In genomic region chr11:8688414-8689362, GRCh38 we compare ENCODE assay signal across 8 cellular contexts. TPM values are rescaled to one million over a fixed set of nuclear protein-coding genes. Genes with fewer than 3 reads are reported as not detected.
A peak's percentile ranks its signal among the peaks of the same experiment; 100 is the strongest.
DNase-seq lines count a peak whose midpoint lies in the region; ATAC-seq and FAIRE-seq lines count a peak whose summit lies in the region.

No MANE protein-coding gene starts in this region.

- peak overlapping the region; percentile 74 for H3K27ac ChIP-seq in BLaER1

- ATAC-seq in HG03442 (IDR thresholded peaks at IDR 0.05; ENCODE audit: unreplicated experiment) (peak; percentile 90), left lobe of liver (peak; percentile 97)

- no peaks in the 10 kb centered on the region for H3K9me3 ChIP-seq in BLaER1

- H3K27me3 Mint-ChIP-seq in activated CD4-positive, alpha-beta T cell treated with anti-CD3 and anti-CD28 coated beads, Interleukin-2, amount 10 ng/mL, durations not matched to agents 24 days and 14 days: no peaks in the 10 kb centered on the region

- peaks cover 59% of the 10 kb centered on the region for H3K36me3 ChIP-seq in BLaER1

- H3K4me3 ChIP-seq in BLaER1: peak overlapping the region; percentile 71

- intact Hi-C loops in activated CD4-positive, alpha-beta T cell treated with anti-CD3 and anti-CD28 coated beads, Interleukin-2, amount 10 ng/mL, durations not matched to agents 24 days and 14 days (cut with micrococcal nuclease): loop anchor here (1.0 to 10.0 kb wide), 8 partner anchors 126 to 1766 kb away; partner anchors contain the start of genes ADM, AKIP1, AMPD3 and IPO7

- peak overlapping the region; percentile 94 for H3K4me3 Mint-ChIP-seq in activated CD4-positive, alpha-beta T cell treated with anti-CD3 and anti-CD28 coated beads, Interleukin-2, amount 10 ng/mL, durations not matched to agents 24 days and 14 days

- H3K4me1 ChIP-seq in BLaER1: peaks cover 86% of the 10 kb centered on the region

- DNase-seq in GM19239 (ENCODE audit: insufficient read length, low spot score) (peak; percentile 87), NCI-H510A treated with DMSO at 0.1 percent for 48 hours (lab: John Stamatoyannopoulos, UW) (peak; percentile 78), cortex of kidney (lab: John Stamatoyannopoulos, UW) (peak; percentile 39), left lobe of liver (ENCODE audit: low spot score) (peak; percentile 97)
- DNase-seq in activated CD4-positive, alpha-beta T cell treated with anti-CD3 and anti-CD28 coated beads, Interleukin-2, amount 10 ng/mL, durations not matched to agents 24 days and 14 days: peak; percentile 96
- DNase-seq in stimulated activated CD4-positive, alpha-beta T cell treated with anti-CD3 and anti-CD28 coated beads, Interleukin-2, amount 100 ng/mL, for 24 hours: peak; percentile 88 to 89

- H3K27me3 ChIP-seq in BLaER1: no peaks in the 10 kb centered on the region

- no peaks in the 10 kb centered on the region for H3K9me3 Mint-ChIP-seq in activated CD4-positive, alpha-beta T cell treated with anti-CD3 and anti-CD28 coated beads, Interleukin-2, amount 10 ng/mL, durations not matched to agents 24 days and 14 days

- H3K36me3 Mint-ChIP-seq in activated CD4-positive, alpha-beta T cell treated with anti-CD3 and anti-CD28 coated beads, Interleukin-2, amount 10 ng/mL, durations not matched to agents 24 days and 14 days (ENCODE audit: low read depth): peaks cover 77% of the 10 kb centered on the region

- peak overlapping the region; percentile 96 for H3K4me2 ChIP-seq in BLaER1

- peaks cover 43% of the 10 kb centered on the region for H3K4me1 Mint-ChIP-seq in activated CD4-positive, alpha-beta T cell treated with anti-CD3 and anti-CD28 coated beads, Interleukin-2, amount 10 ng/mL, durations not matched to agents 24 days and 14 days

- peak overlapping the region; percentile 75 for H3K9ac ChIP-seq in BLaER1

- FAIRE-seq in GM19239 (lab: Jason Lieb, UNC): peak; percentile 96

- H3K27ac Mint-ChIP-seq in activated CD4-positive, alpha-beta T cell treated with anti-CD3 and anti-CD28 coated beads, Interleukin-2, amount 10 ng/mL, durations not matched to agents 24 days and 14 days: peak overlapping the region; percentile 88

- peaks cover 35% of the 10 kb centered on the region for H4K20me1 ChIP-seq in BLaER1

RNA-seq across cellular contexts. Expression of gene RPL27A, which starts 6.1 kb away (rescaled TPM):
- 738 and 745 TPM in 2 replicates for total RNA-seq in activated CD4-positive, alpha-beta T cell treated with anti-CD3 and anti-CD28 coated beads, Interleukin-2, amount 10 ng/mL, durations not matched to agents 24 days and 14 days
- total RNA-seq in left lobe of liver: 215 TPM

RNA-seq across cellular contexts. Expression of gene TRIM66, which starts 6.2 kb away (rescaled TPM):
- 11.9 and 13.4 TPM in 2 replicates for total RNA-seq in activated CD4-positive, alpha-beta T cell treated with anti-CD3 and anti-CD28 coated beads, Interleukin-2, amount 10 ng/mL, durations not matched to agents 24 days and 14 days
- total RNA-seq in left lobe of liver: 13.3 TPM

Comparison
In these comparisons a context has a peak if more than half of its experiments do, and no peak if none do; other contexts are left out.
1. Peak in every context shown above with its lines: DNase-seq, ATAC-seq, H3K4me3 ChIP-seq and H3K27ac ChIP-seq.
2. DNase-seq: peak in every context shown above with its lines; median percentile 97 in left lobe of liver; 96 in activated CD4-positive, alpha-beta T cell treated with anti-CD3 and anti-CD28 coated beads, Interleukin-2, amount 10 ng/mL, durations not matched to agents 24 days and 14 days; 88 in stimulated activated CD4-positive, alpha-beta T cell treated with anti-CD3 and anti-CD28 coated beads, Interleukin-2, amount 100 ng/mL, for 24 hours; 87 in GM19239; 78 in NCI-H510A treated with DMSO at 0.1 percent for 48 hours; 39 in cortex of kidney.